In genomic region chr16:61780161-61780560, GRCh38 we compare ENCODE assay signal across 33 cellular contexts.
"Had no signal": no experiment of that assay in that cellular context is flagged by ENCODE, and none has a peak within 500 bp of the region (broad histone marks: within the 10 kb centered on the region; RNA-seq: fewer than 3 reads in every experiment).

No MANE protein-coding gene starts in this region.

- H3K27ac ChIP-seq: adrenal gland, ascending aorta, cardiac muscle cell, colonic mucosa, WERI-Rb-1 had no signal

- H3K4me3 ChIP-seq: adrenal gland, ascending aorta, cardiac muscle cell, colonic mucosa had no signal

- H3K4me1 ChIP-seq: adrenal gland, ascending aorta, colonic mucosa had no signal

- DNase-seq: activated CD4-positive, alpha-beta memory T cell treated with anti-CD3 and anti-CD28 coated beads, Interleukin-2, amount 10 ng/mL, durations not matched to agents 7 days and 5 days; activated CD4-positive, alpha-beta T cell treated with anti-CD3 and anti-CD28 coated beads for 1 hour; activated CD4-positive, alpha-beta T cell treated with anti-CD3 and anti-CD28 coated beads for 36 hours; activated CD4-positive, alpha-beta T cell treated with anti-CD3 and anti-CD28 coated beads for 48 hours; activated CD4-positive, alpha-beta T cell treated with anti-CD3 and anti-CD28 coated beads, Interleukin-2, amount 10 ng/mL, durations not matched to agents 7 days and 5 days; activated CD4-positive, alpha-beta T cell treated with anti-CD3 and anti-CD28 coated beads, Interleukin-2, amount 50 U/mL, for 48 hours; activated CD4-positive, CD25-positive, alpha-beta regulatory T cell; activated CD8-positive, alpha-beta memory T cell treated with anti-CD3 and anti-CD28 coated beads for 24 hours; activated CD8-positive, alpha-beta memory T cell treated with anti-CD3 and anti-CD28 coated beads, Interleukin-2, amount 10 ng/mL, durations not matched to agents 7 days and 5 days; activated CD8-positive, alpha-beta memory T cell treated with anti-CD3 and anti-CD28 coated beads, Interleukin-2, amount 50 U/mL, for 48 hours; activated CD8-positive, alpha-beta T cell treated with anti-CD3 and anti-CD28 coated beads, Interleukin-2, amount 10 ng/mL, durations not matched to agents 7 days and 5 days; activated effector memory CD4-positive, alpha-beta T cell treated with anti-CD3 and anti-CD28 coated beads, Interleukin-2, amount 50 U/mL, for 16 hours; activated gamma-delta T cell treated with Interleukin-2 at 50 U/mL for 16 hours; activated naive CD4-positive, alpha-beta T cell; activated naive CD4-positive, alpha-beta T cell treated with anti-CD3 and anti-CD28 coated beads for 36 hours; activated naive CD4-positive, alpha-beta T cell treated with anti-CD3 and anti-CD28 coated beads, Interleukin-2, amount 50 U/mL, for 16 hours; activated naive CD8-positive, alpha-beta T cell treated with anti-CD3 and anti-CD28 coated beads for 36 hours; activated T-cell treated with anti-CD3 and anti-CD28 coated beads, Interleukin-2, amount 50 U/mL, for 24 hours; activated T-cell treated with anti-CD3 and anti-CD28 coated beads, Interleukin-2, amount 50 U/mL, for 48 hours; adrenal gland; amygdala; anterior cingulate cortex; caudate nucleus; cerebellar nuclear complex; colonic mucosa; T-helper 2 cell; T-helper 9 cell; WERI-Rb-1 had no signal

- H3K9me3 ChIP-seq: adrenal gland, ascending aorta, colonic mucosa had no signal

- ATAC-seq: activated CD4-positive, alpha-beta T cell treated with anti-CD3 and anti-CD28 coated beads for 36 hours; activated CD4-positive, CD25-positive, alpha-beta regulatory T cell treated with anti-CD3 and anti-CD28 coated beads, Interleukin-2, amount 50 U/mL, for 24 hours; activated CD8-positive, alpha-beta memory T cell treated with anti-CD3 and anti-CD28 coated beads, Interleukin-2, amount 10 ng/mL, durations not matched to agents 7 days and 5 days; activated CD8-positive, alpha-beta T cell treated with anti-CD3 and anti-CD28 coated beads, Interleukin-2, amount 10 ng/mL, durations not matched to agents 7 days and 5 days; activated naive CD4-positive, alpha-beta T cell treated with anti-CD3 and anti-CD28 coated beads, Interleukin-2, amount 50 U/mL, for 72 hours; WTC11 had no signal

- H3K27me3 ChIP-seq: adrenal gland, ascending aorta, cardiac muscle cell, colonic mucosa had no signal

- H3K36me3 ChIP-seq: adrenal gland, ascending aorta, cardiac muscle cell, colonic mucosa, WERI-Rb-1 had no signal
